ENCODE assay signal across 8 cellular contexts in genomic region chr1:149712154-149713017, GRCh38.
DNase-seq lines count a peak whose midpoint lies in the region; TF ChIP-seq lines count a peak whose summit lies in the region.
"Not testable (repeated sequence)": the region's sequence is repeated elsewhere in the genome, so short reads cannot be mapped to it uniquely, and the experiment has no call there.

No MANE protein-coding gene starts in this region.

- H3K27me3 Mint-ChIP-seq in activated CD4-positive, alpha-beta T cell treated with anti-CD3 and anti-CD28 coated beads, Interleukin-2, amount 10 ng/mL, durations not matched to agents 7 days and 5 days; brain: not testable (repeated sequence)

- not testable (repeated sequence) for H3K36me3 Mint-ChIP-seq in activated CD4-positive, alpha-beta T cell treated with anti-CD3 and anti-CD28 coated beads, Interleukin-2, amount 10 ng/mL, durations not matched to agents 7 days and 5 days (ENCODE audit: low read depth); brain

- not testable (repeated sequence) for TF ChIP-seq CTCF in brain (conservative IDR thresholded peaks at IDR 0.05)

- not testable (repeated sequence) for H3K4me1 Mint-ChIP-seq in activated CD4-positive, alpha-beta T cell treated with anti-CD3 and anti-CD28 coated beads, Interleukin-2, amount 10 ng/mL, durations not matched to agents 7 days and 5 days; brain

- peak overlapping the region; percentile 48 for H3K4me3 Mint-ChIP-seq in activated CD4-positive, alpha-beta T cell treated with anti-CD3 and anti-CD28 coated beads, Interleukin-2, amount 10 ng/mL, durations not matched to agents 7 days and 5 days
- peak overlapping the region in 3 of 5 experiments; percentile 49 to 75 (median 67) for H3K4me3 Mint-ChIP-seq in brain

- CTCF ChIA-PET in activated CD4-positive, alpha-beta T cell treated with anti-CD3 and anti-CD28 coated beads, Interleukin-2, amount 10 ng/mL, durations not matched to agents 7 days and 5 days (lab: Charles Lee), result not testable (repeated sequence)

- H3K9me3 Mint-ChIP-seq in activated CD4-positive, alpha-beta T cell treated with anti-CD3 and anti-CD28 coated beads, Interleukin-2, amount 10 ng/mL, durations not matched to agents 7 days and 5 days; brain: not testable (repeated sequence)

- intact Hi-C loops in head of caudate nucleus (cut with DNase I), result not testable (repeated sequence)

- not testable (repeated sequence) for H3K27ac Mint-ChIP-seq in activated CD4-positive, alpha-beta T cell treated with anti-CD3 and anti-CD28 coated beads, Interleukin-2, amount 10 ng/mL, durations not matched to agents 7 days and 5 days; brain

- POLR2A ChIA-PET in activated CD4-positive, alpha-beta T cell treated with anti-CD3 and anti-CD28 coated beads, Interleukin-2, amount 10 ng/mL, durations not matched to agents 7 days and 5 days (lab: Charles Lee), result not testable (repeated sequence)

- peak; percentile 1 for DNase-seq in AG08395 (ENCODE audit: low spot score)
- DNase-seq in HK-2 (ENCODE audit: unreplicated experiment), result peak; percentile 55
- peak; percentile 0 for DNase-seq in NCI-H748 treated with DMSO at 0.1 percent for 48 hours (lab: John Stamatoyannopoulos, UW)
- DNase-seq in activated CD4-positive, alpha-beta T cell treated with anti-CD3 and anti-CD28 coated beads, Interleukin-2, amount 10 ng/mL, durations not matched to agents 7 days and 5 days, result peak; percentile 25
- peak in 27 of 42 donors; percentile 4 to 74 (median 42) for DNase-seq in head of caudate nucleus
- DNase-seq in middle frontal gyrus (ENCODE audit: extremely low spot score, low spot score), result peak; percentile 18
- peak; percentile 43 to 65 for DNase-seq in stimulated activated CD4-positive, alpha-beta T cell treated with anti-CD3 and anti-CD28 coated beads, Interleukin-2, amount 100 ng/mL, for 48 hours

Comparison
In these comparisons a context has a peak if more than half of its experiments do, and no peak if none do; other contexts are left out.
1. Peak in every context shown above with its lines: DNase-seq.
2. DNase-seq: peak in every context shown above with its lines; median percentile 55 in HK-2; 54 in stimulated activated CD4-positive, alpha-beta T cell treated with anti-CD3 and anti-CD28 coated beads, Interleukin-2, amount 100 ng/mL, for 48 hours; 42 in head of caudate nucleus; 25 in activated CD4-positive, alpha-beta T cell treated with anti-CD3 and anti-CD28 coated beads, Interleukin-2, amount 10 ng/mL, durations not matched to agents 7 days and 5 days; 18 in middle frontal gyrus; 1 in AG08395; 0 in NCI-H748 treated with DMSO at 0.1 percent for 48 hours.